8 cellular contexts compared by ENCODE assay signal in the genomic region with DNA sequence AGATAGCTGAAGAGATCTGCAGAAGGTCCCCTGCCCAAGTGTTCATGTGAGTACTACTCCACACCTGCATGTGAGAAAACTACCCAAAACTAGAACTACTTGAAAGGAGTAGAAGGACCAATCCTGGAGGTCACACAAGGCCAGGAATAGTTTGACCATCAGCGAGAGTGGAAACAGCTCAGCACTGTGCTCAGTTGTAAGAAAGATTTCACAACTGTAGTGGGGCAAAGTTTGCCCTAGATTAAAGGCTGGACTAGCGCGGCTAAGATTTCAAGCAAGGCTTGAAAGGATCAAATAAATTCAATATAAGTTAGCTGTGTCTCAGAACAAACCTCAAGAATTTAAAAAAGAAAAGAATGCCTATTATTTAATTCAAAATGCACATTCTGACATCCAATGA.
"Had no signal": no experiment of that assay in that cellular context is flagged by ENCODE, and none has a peak within 500 bp of the region (broad histone marks: within the 10 kb centered on the region; RNA-seq: fewer than 3 reads in every experiment).

No MANE protein-coding gene starts in this region.

- FAIRE-seq: G401.6, GM12878, GM12891, GM12892, GM18507, GM19239 had no signal

- H3K4me3 ChIP-seq: GM12878 had no signal

- DNase-seq: GDM1, GF-D8 had no signal

- ATAC-seq: GM12878 had no signal
